Comparison of ENCODE assay signal across 23 cellular contexts in the genomic region with DNA sequence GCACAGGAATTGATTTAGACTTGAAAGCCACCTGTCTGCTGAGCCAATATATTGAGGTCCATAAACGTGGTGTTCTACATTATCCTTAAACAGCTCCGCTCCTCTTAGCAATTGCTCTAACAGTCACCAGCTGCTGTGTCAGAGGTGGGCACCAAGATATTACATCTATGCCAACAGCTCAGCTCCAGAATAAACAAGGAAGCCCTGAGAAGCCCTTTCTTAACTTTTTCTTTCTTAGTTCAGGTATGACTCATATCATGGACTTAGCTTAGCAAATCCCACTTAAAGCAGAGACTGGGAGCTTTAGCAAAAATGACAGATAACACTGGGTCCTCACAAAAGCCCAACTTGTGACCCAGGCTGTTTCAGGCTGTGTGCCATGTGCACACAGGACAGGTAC.
A peak's percentile ranks its signal among the peaks of the same experiment; 100 is the strongest.
DNase-seq lines count a peak whose midpoint lies in the region; FAIRE-seq and TF ChIP-seq lines count a peak whose summit lies in the region.
"Had no signal": no experiment of that assay in that cellular context is flagged by ENCODE, and none has a peak within 500 bp of the region (broad histone marks: within the 10 kb centered on the region; RNA-seq: fewer than 3 reads in every experiment).

No MANE protein-coding gene starts in this region.

- H3K27ac Mint-ChIP-seq in MCF 10A (ENCODE audit: low read depth, unreplicated experiment) (no peak overlapping the region), astrocyte (ENCODE audit: unreplicated experiment) (no peak overlapping the region)
- H3K27ac Mint-ChIP-seq: CD4-positive, alpha-beta T cell; stimulated activated effector memory CD8-positive, alpha-beta T cell treated with anti-CD3 and anti-CD28 coated beads, Interleukin-12 subunit alpha, Interleukin-12 subunit beta, amount 100 ng/mL, for 72 hours; type B pancreatic cell had no signal

- H3K9me3 Mint-ChIP-seq in MCF 10A (ENCODE audit: unreplicated experiment): peaks cover 4% of the 10 kb centered on the region
- H3K9me3 Mint-ChIP-seq in astrocyte (ENCODE audit: unreplicated experiment): peaks cover 1% of the 10 kb centered on the region
- H3K9me3 Mint-ChIP-seq: CD4-positive, alpha-beta T cell; type B pancreatic cell had no signal

- H3K36me3 ChIP-seq in breast epithelium (no peaks in the 10 kb centered on the region), astrocyte (ENCODE audit: insufficient read depth, low read length) (no peaks in the 10 kb centered on the region), thyroid gland (no peaks in the 10 kb centered on the region), spleen (no peaks in the 10 kb centered on the region)
- H3K36me3 ChIP-seq: cardiac muscle cell had no signal

- H3K27me3 ChIP-seq in breast epithelium: no peaks in the 10 kb centered on the region
- H3K27me3 ChIP-seq in astrocyte (ENCODE audit: insufficient read depth, low read length): no peaks in the 10 kb centered on the region
- no peaks in the 10 kb centered on the region for H3K27me3 ChIP-seq in thyroid gland
- peaks cover 0 to 5% (median 0%) of the 10 kb centered on the region in 7 donors for H3K27me3 ChIP-seq in spleen (replicated peaks in 1 of 7)
- H3K27me3 ChIP-seq: cardiac muscle cell had no signal

- no peaks in the 10 kb centered on the region for H3K9me3 ChIP-seq in breast epithelium
- H3K9me3 ChIP-seq in astrocyte (ENCODE audit: insufficient read depth, low read depth, low read length): no peaks in the 10 kb centered on the region
- no peaks in the 10 kb centered on the region for H3K9me3 ChIP-seq in thyroid gland
- no peaks in the 10 kb centered on the region for H3K9me3 ChIP-seq in spleen

- H3K36me3 Mint-ChIP-seq in MCF 10A (ENCODE audit: insufficient read depth, unreplicated experiment) (no peaks in the 10 kb centered on the region), astrocyte (ENCODE audit: low read depth, unreplicated experiment) (no peaks in the 10 kb centered on the region)
- H3K36me3 Mint-ChIP-seq: stimulated activated effector memory CD8-positive, alpha-beta T cell treated with anti-CD3 and anti-CD28 coated beads, Interleukin-12 subunit alpha, Interleukin-12 subunit beta, amount 100 ng/mL, for 72 hours; type B pancreatic cell had no signal

- no peaks in the 10 kb centered on the region for H3K79me2 ChIP-seq in astrocyte (ENCODE audit: insufficient read depth, low read length)

- no peak for TF ChIP-seq POLR2A in breast epithelium (IDR thresholded peaks at IDR 0.05)
- no peak for TF ChIP-seq POLR2A in thyroid gland (IDR thresholded peaks at IDR 0.05)
- no peak for TF ChIP-seq POLR2A in spleen (IDR thresholded peaks at IDR 0.05)

- H3K27me3 Mint-ChIP-seq in MCF 10A (ENCODE audit: insufficient read depth, unreplicated experiment) (no peaks in the 10 kb centered on the region), astrocyte (ENCODE audit: low read depth, unreplicated experiment) (no peaks in the 10 kb centered on the region)
- H3K27me3 Mint-ChIP-seq: type B pancreatic cell had no signal

- TF ChIP-seq CTCF in MCF 10A (IDR thresholded peaks at IDR 0.05; ENCODE audit: unreplicated experiment): no peak
- no peak for TF ChIP-seq CTCF in breast epithelium (IDR thresholded peaks at IDR 0.05)
- TF ChIP-seq CTCF in astrocyte (IDR thresholded peaks at IDR 0.05; ENCODE audit: insufficient read depth, low read depth, low read length): no peak
- TF ChIP-seq CTCF in thyroid gland (IDR thresholded peaks at IDR 0.05): no peak
- no peak for TF ChIP-seq CTCF in spleen (IDR thresholded peaks at IDR 0.05 in 8 of 11, conservative IDR thresholded peaks at IDR 0.05 in 3 of 11)

- H3K4me2 ChIP-seq in astrocyte (ENCODE audit: low read length): no peak overlapping the region

- DNase-seq in MCF 10A (ENCODE audit: unreplicated experiment): peak; percentile 45
- no peak for DNase-seq in breast epithelium (ENCODE audit: low spot score in 2 of 2)
- peak; percentile 58 for DNase-seq in astrocyte (ENCODE audit: low read depth)
- DNase-seq in fibroblast of the conjunctiva (ENCODE audit: low read depth): peak; percentile 16
- DNase-seq in thyroid gland: peak; percentile 10 to 29
- no peak for DNase-seq in cerebellar nuclear complex (lab: John Stamatoyannopoulos, UW)
- DNase-seq in spleen: no peak
- DNase-seq in SHP77 (lab: John Stamatoyannopoulos, UW): no peak
- DNase-seq: 8988T; activated CD8-positive, alpha-beta memory T cell treated with anti-CD3 and anti-CD28 coated beads, Interleukin-2, amount 50 U/mL, for 48 hours; activated naive CD4-positive, alpha-beta T cell treated with Interleukin-2 at 50 U/mL for 16 hours; CD4-positive, alpha-beta T cell; effector CD4-positive, alpha-beta T cell; glutamatergic neuron; GOT3; islet precursor cell; NCI-H2081; NCI-H774; small intestine had no signal

- H3K4me3 Mint-ChIP-seq in MCF 10A (ENCODE audit: unreplicated experiment) (no peak overlapping the region), astrocyte (ENCODE audit: unreplicated experiment) (no peak overlapping the region)
- H3K4me3 Mint-ChIP-seq: CD4-positive, alpha-beta T cell; stimulated activated effector memory CD8-positive, alpha-beta T cell treated with anti-CD3 and anti-CD28 coated beads, Interleukin-12 subunit alpha, Interleukin-12 subunit beta, amount 100 ng/mL, for 72 hours; type B pancreatic cell had no signal

- no peak for FAIRE-seq in astrocyte (lab: Jason Lieb, UNC)
- FAIRE-seq: GM12891, small intestine had no signal

- H4K20me1 ChIP-seq in astrocyte (ENCODE audit: insufficient read depth, low read length): no peaks in the 10 kb centered on the region

- intact Hi-C loops in MCF 10A (cut with micrococcal nuclease): no loop called here
- intact Hi-C loops in breast epithelium (cut with DNase I; ENCODE audit: low total_unique reads): no loop called here
- intact Hi-C loops in thyroid gland (cut with DNase I): no loop called here
- intact Hi-C loops in spleen (cut with DNase I; ENCODE audit: low total_unique reads): no loop called here

- H3K4me1 Mint-ChIP-seq in MCF 10A (ENCODE audit: insufficient read depth, unreplicated experiment) (no peaks in the 10 kb centered on the region), astrocyte (ENCODE audit: low read depth, unreplicated experiment) (peaks cover 3% of the 10 kb centered on the region)
- H3K4me1 Mint-ChIP-seq: stimulated activated effector memory CD8-positive, alpha-beta T cell treated with anti-CD3 and anti-CD28 coated beads, Interleukin-12 subunit alpha, Interleukin-12 subunit beta, amount 100 ng/mL, for 72 hours had no signal

- no peak overlapping the region for H3K9ac ChIP-seq in astrocyte (ENCODE audit: low read length)

- H3K4me3 ChIP-seq in breast epithelium: no peak overlapping the region
- no peak overlapping the region for H3K4me3 ChIP-seq in astrocyte (ENCODE audit: insufficient read depth, low read depth, low read length)
- H3K4me3 ChIP-seq in thyroid gland (replicated peaks in 1 of 3): no peak overlapping the region
- no peak overlapping the region for H3K4me3 ChIP-seq in spleen
- H3K4me3 ChIP-seq: cardiac muscle cell had no signal

- WGBS in thyroid gland, 2 donors: 83 to 93% methylated on average over 2 of the region's 2 CpGs
- whole genome bisulfite sequencing in spleen, 5 donors: 82 to 88% (median 87%) methylated on average over 2 of the region's 2 CpGs

- no peak overlapping the region for H3K27ac ChIP-seq in breast epithelium
- no peak overlapping the region for H3K27ac ChIP-seq in astrocyte (ENCODE audit: low read depth, low read length)
- H3K27ac ChIP-seq in thyroid gland: no peak overlapping the region
- no peak overlapping the region for H3K27ac ChIP-seq in spleen
- H3K27ac ChIP-seq: cardiac muscle cell had no signal

- no peaks in the 10 kb centered on the region for H3K4me1 ChIP-seq in breast epithelium
- H3K4me1 ChIP-seq in astrocyte (ENCODE audit: insufficient read depth, low read length): no peaks in the 10 kb centered on the region
- H3K4me1 ChIP-seq in thyroid gland: peaks cover 0 to 6% of the 10 kb centered on the region in 2 donors
- H3K4me1 ChIP-seq in spleen: no peaks in the 10 kb centered on the region

- BruUV-seq in MCF 10A (replicated peaks; lab: Mats Ljungman, UMichigan): no TSS peak

- CTCF ChIA-PET in MCF 10A (lab: Yijun Ruan, JAX): no interaction called here

- POLR2A ChIA-PET in MCF 10A (lab: Yijun Ruan, JAX): interaction anchor here (1.3 kb wide), 1 partner anchor 12 kb away, joined by 4 read pairs; no protein-coding TSS in a partner anchor

- no peak overlapping the region for H2AFZ ChIP-seq in astrocyte (ENCODE audit: low read depth, low read length)

Comparison
In these comparisons a context has a peak if more than half of its experiments do, and no peak if none do; other contexts are left out.
1. DNase-seq: peak in MCF 10A (single experiment), astrocyte (single experiment), fibroblast of the conjunctiva (single experiment) and thyroid gland (2 of 2); none in breast epithelium (0 of 2), cerebellar nuclear complex (0 of 2), spleen (single experiment) and SHP77 (0 of 2).